19 cellular contexts compared by ENCODE assay signal in genomic region chr12:80988986-80989385, GRCh38. TPM values are rescaled to one million over a fixed set of nuclear protein-coding genes. Genes with fewer than 3 reads are reported as not detected.
A peak's percentile ranks its signal among the peaks of the same experiment; 100 is the strongest.
DNase-seq lines count a peak whose midpoint lies in the region; FAIRE-seq and TF ChIP-seq lines count a peak whose summit lies in the region.
"Had no signal": no experiment of that assay in that cellular context is flagged by ENCODE, and none has a peak within 500 bp of the region (broad histone marks: within the 10 kb centered on the region; RNA-seq: fewer than 3 reads in every experiment).

No MANE protein-coding gene starts in this region.

- no peaks in the 10 kb centered on the region for H3K79me1 ChIP-seq in mesendoderm (ENCODE audit: low read length)

- CTCF ChIA-PET in activated naive CD4-positive, alpha-beta T cell treated with anti-CD3 and anti-CD28 coated beads, Interleukin-2, amount 10 ng/mL, durations not matched to agents 7 days and 5 days (lab: Charles Lee), result no interaction called here

- no peak overlapping the region for H3K23ac ChIP-seq in mesendoderm (ENCODE audit: low read length)

- no peaks in the 10 kb centered on the region for H3K27me3 Mint-ChIP-seq in activated naive CD4-positive, alpha-beta T cell treated with anti-CD3 and anti-CD28 coated beads, Interleukin-2, amount 10 ng/mL, durations not matched to agents 7 days and 5 days
- H3K27me3 Mint-ChIP-seq: CD4-positive, alpha-beta T cell had no signal

- H2AK5ac ChIP-seq in mesendoderm (ENCODE audit: low read length), result no peak overlapping the region

- no peak overlapping the region for H3K4me3 ChIP-seq in brain microvascular endothelial cell (ENCODE audit: low read depth, low read length)
- no peak overlapping the region for H3K4me3 ChIP-seq in mesendoderm (ENCODE audit: low read length)
- no peak overlapping the region for H3K4me3 ChIP-seq in small intestine (ENCODE audit: low read depth in 1 of 2, low read length in 2 of 2)

- WGBS in mesendoderm (ENCODE audit: extremely low coverage, insufficient coverage, low lambda C conversion rate), result no CpG with 5 or more reads among the region's 3 CpGs
- 36 to 65% (median 40%) methylated on average over 3 of the region's 3 CpGs for WGBS in small intestine, 3 donors

- no peak overlapping the region for H2BK120ac ChIP-seq in mesendoderm (ENCODE audit: low read depth, low read length)

- H3K27ac ChIP-seq in brain microvascular endothelial cell (no peak overlapping the region), mesendoderm (ENCODE audit: low read depth, low read length) (no peak overlapping the region), small intestine (ENCODE audit: low read depth in 1 of 2, low read length in 1 of 2) (no peak overlapping the region)
- H3K27ac ChIP-seq: KMS-11 had no signal

- no peaks in the 10 kb centered on the region for H3K9me3 Mint-ChIP-seq in activated naive CD4-positive, alpha-beta T cell treated with anti-CD3 and anti-CD28 coated beads, Interleukin-2, amount 10 ng/mL, durations not matched to agents 7 days and 5 days

- H3K27me3 ChIP-seq in brain microvascular endothelial cell (replicated peaks) (no peaks in the 10 kb centered on the region), mesendoderm (ENCODE audit: insufficient read depth, low read length, poor library complexity) (no peaks in the 10 kb centered on the region), small intestine (ENCODE audit: control insufficient read depth in 2 of 2, insufficient read depth in 2 of 2, low read length in 2 of 2) (no peaks in the 10 kb centered on the region)

- H3K4ac ChIP-seq in mesendoderm (ENCODE audit: low read depth, low read length), result no peak overlapping the region

- no peak for FAIRE-seq in small intestine (lab: Jason Lieb, UNC)
- FAIRE-seq: G401.6, HepG2 had no signal

- no peak overlapping the region for H4K8ac ChIP-seq in mesendoderm (ENCODE audit: low read depth, low read length)

- DNase-seq in NCI-H226, result peak; percentile 56
- DNase-seq in brain microvascular endothelial cell, result peak; percentile 9
- peak; percentile 11 for DNase-seq in mesendoderm
- peak; percentile 25 for DNase-seq in small intestine
- DNase-seq in activated naive CD4-positive, alpha-beta T cell treated with anti-CD3 and anti-CD28 coated beads, Interleukin-2, amount 50 U/mL, for 16 hours, result no peak
- no peak for DNase-seq in GM13976 (ENCODE audit: low spot score)
- no peak for DNase-seq in activated naive CD4-positive, alpha-beta T cell treated with anti-CD3 and anti-CD28 coated beads, Interleukin-2, amount 10 ng/mL, durations not matched to agents 7 days and 5 days
- DNase-seq in pons (ENCODE audit: low spot score), result no peak
- DNase-seq: ACHN; CD4-positive, alpha-beta T cell; DMS79; H7; NCI-H1105; NCI-H1694 treated with DMSO at 0.1 percent for 48 hours; NCI-H446; NCI-H774 had no signal

- H3K79me2 ChIP-seq in mesendoderm (ENCODE audit: control insufficient read depth, insufficient read depth, low read length), result no peaks in the 10 kb centered on the region

- no peak overlapping the region for H3K9ac ChIP-seq in mesendoderm (ENCODE audit: low read length)
- H3K9ac ChIP-seq: KMS-11 had no signal

- H3K56ac ChIP-seq in mesendoderm (ENCODE audit: low read length), result no peak overlapping the region

- H3K4me2 ChIP-seq in mesendoderm (ENCODE audit: low read length), result no peak overlapping the region
- H3K4me2 ChIP-seq: KMS-11 had no signal

- H3K4me1 ChIP-seq in mesendoderm (ENCODE audit: control insufficient read depth, low read depth, low read length) (no peaks in the 10 kb centered on the region), small intestine (ENCODE audit: control insufficient read depth in 2 of 2, insufficient read depth in 1 of 2, low read depth in 1 of 2, low read length in 1 of 2) (no peaks in the 10 kb centered on the region)

- H3K27ac Mint-ChIP-seq in activated naive CD4-positive, alpha-beta T cell treated with anti-CD3 and anti-CD28 coated beads, Interleukin-2, amount 10 ng/mL, durations not matched to agents 7 days and 5 days, result no peak overlapping the region
- H3K27ac Mint-ChIP-seq: CD4-positive, alpha-beta T cell had no signal

- no peaks in the 10 kb centered on the region for H3K9me3 ChIP-seq in small intestine (ENCODE audit: control insufficient read depth, low read depth)

- H2BK15ac ChIP-seq in mesendoderm (replicated peaks; ENCODE audit: low read depth), result no peak overlapping the region

- no peak overlapping the region for H2BK5ac ChIP-seq in mesendoderm (ENCODE audit: low read length)

- H3K36me3 ChIP-seq in brain microvascular endothelial cell (replicated peaks) (no peaks in the 10 kb centered on the region), mesendoderm (ENCODE audit: control insufficient read depth, insufficient read depth, low read length) (no peaks in the 10 kb centered on the region), small intestine (ENCODE audit: control insufficient read depth in 2 of 2, insufficient read depth in 2 of 2, low read length in 2 of 2) (no peaks in the 10 kb centered on the region)

- in situ Hi-C loops in brain microvascular endothelial cell (cut with HindIII; ENCODE audit: low pct_ligation_motif_present, low sequenced_read_pairs), result no loop called here
- in situ Hi-C loops in GM13976 (cut with MboI; ENCODE audit: low sequenced_read_pairs, unreplicated experiment), result no loop called here

- TF ChIP-seq CTCF in brain microvascular endothelial cell (IDR thresholded peaks at IDR 0.05; ENCODE audit: low read depth, low read length, missing control alignments) (no peak), GM13976 (IDR thresholded peaks at IDR 0.05; ENCODE audit: borderline replicate concordance, control extremely low read depth, extremely low read depth, insufficient read depth, missing control alignments) (no peak)

- H3K18ac ChIP-seq in mesendoderm (ENCODE audit: low read length), result no peak overlapping the region

- H3K4me3 Mint-ChIP-seq in activated naive CD4-positive, alpha-beta T cell treated with anti-CD3 and anti-CD28 coated beads, Interleukin-2, amount 10 ng/mL, durations not matched to agents 7 days and 5 days, result no peak overlapping the region
- H3K4me3 Mint-ChIP-seq: CD4-positive, alpha-beta T cell had no signal

- H3K4me1 Mint-ChIP-seq in activated naive CD4-positive, alpha-beta T cell treated with anti-CD3 and anti-CD28 coated beads, Interleukin-2, amount 10 ng/mL, durations not matched to agents 7 days and 5 days, result no peaks in the 10 kb centered on the region

- H3K36me3 Mint-ChIP-seq in activated naive CD4-positive, alpha-beta T cell treated with anti-CD3 and anti-CD28 coated beads, Interleukin-2, amount 10 ng/mL, durations not matched to agents 7 days and 5 days, result no peaks in the 10 kb centered on the region

- H4K5ac ChIP-seq in mesendoderm (ENCODE audit: low read length), result no peak overlapping the region

RNA-seq across cellular contexts. Expression of gene LIN7A, which starts 51.3 kb away (rescaled TPM):
- 14.4 TPM for polyA plus RNA-seq in mesendoderm (2013, experiment 1 of 2)
- polyA plus RNA-seq in mesendoderm (2013, experiment 2 of 2), result 13.8 TPM
- under 1 TPM; 0.27 to 0.89 (median 0.34) TPM for polyA plus RNA-seq in small intestine

Comparison
In these comparisons a context has a peak if more than half of its experiments do, and no peak if none do; other contexts are left out.
1. DNase-seq: peak in NCI-H226 (single experiment), brain microvascular endothelial cell (single experiment), mesendoderm (single experiment) and small intestine (single experiment); none in activated naive CD4-positive, alpha-beta T cell treated with anti-CD3 and anti-CD28 coated beads, Interleukin-2, amount 50 U/mL, for 16 hours (single experiment), GM13976 (single experiment), activated naive CD4-positive, alpha-beta T cell treated with anti-CD3 and anti-CD28 coated beads, Interleukin-2, amount 10 ng/mL, durations not matched to agents 7 days and 5 days (single experiment) and pons (single experiment).